Comparison of ENCODE assay signal across 22 cellular contexts in genomic region chr4:39662683-39663082, GRCh38.
"Had no signal": no experiment of that assay in that cellular context is flagged by ENCODE, and none has a peak within 500 bp of the region (broad histone marks: within the 10 kb centered on the region; RNA-seq: fewer than 3 reads in every experiment).

No MANE protein-coding gene starts in this region.

- H3K4me3 ChIP-seq: colonic mucosa, esophagus squamous epithelium, gastrocnemius medialis, heart right ventricle, left ventricle myocardium inferior, lower lobe of right lung, mucosa of descending colon had no signal

- H3K27me3 ChIP-seq: colonic mucosa, esophagus squamous epithelium, gastrocnemius medialis, heart right ventricle had no signal

- H3K36me3 ChIP-seq: colonic mucosa, esophagus squamous epithelium, gastrocnemius medialis, heart right ventricle, left ventricle myocardium inferior, lower lobe of right lung had no signal

- H3K27ac ChIP-seq: colonic mucosa, epithelial cell of prostate, esophagus squamous epithelium, gastrocnemius medialis, heart right ventricle, left ventricle myocardium inferior, lower lobe of right lung had no signal

- H3K9me3 ChIP-seq: colonic mucosa, esophagus squamous epithelium, gastrocnemius medialis, heart right ventricle, left ventricle myocardium inferior, lower lobe of right lung, mucosa of descending colon had no signal

- DNase-seq: colonic mucosa; cortex of kidney; effector CD8-positive, alpha-beta T cell; effector memory CD8-positive, alpha-beta T cell; endodermal cell; erythroblast; esophagus squamous epithelium; foreskin fibroblast; foreskin melanocyte; gastrocnemius medialis; glutamatergic neuron; head of caudate nucleus; heart right ventricle; hippocampal formation; left cardiac atrium; left ventricle myocardium inferior; lower lobe of right lung; mesenchymal stem cell; mucosa of descending colon; naive B cell had no signal

- ATAC-seq: effector memory CD8-positive, alpha-beta T cell; esophagus mucosa; gastrocnemius medialis; heart right ventricle; left cardiac atrium; lower lobe of right lung; mucosa of descending colon had no signal

- H3K4me1 ChIP-seq: colonic mucosa, gastrocnemius medialis, heart right ventricle, left ventricle myocardium inferior, lower lobe of right lung had no signal
